Comparison of ENCODE assay signal across 1 cellular context in genomic region chr11:4991066-4991465, GRCh38.
TF ChIP-seq lines count a peak whose summit lies in the region.

No MANE protein-coding gene starts in this region.

TF ChIP-seq in HepG2, 621 proteins besides CTCF, POLR2A, EP300 and RAD21:
- TF ChIP-seq, protein P1, sequence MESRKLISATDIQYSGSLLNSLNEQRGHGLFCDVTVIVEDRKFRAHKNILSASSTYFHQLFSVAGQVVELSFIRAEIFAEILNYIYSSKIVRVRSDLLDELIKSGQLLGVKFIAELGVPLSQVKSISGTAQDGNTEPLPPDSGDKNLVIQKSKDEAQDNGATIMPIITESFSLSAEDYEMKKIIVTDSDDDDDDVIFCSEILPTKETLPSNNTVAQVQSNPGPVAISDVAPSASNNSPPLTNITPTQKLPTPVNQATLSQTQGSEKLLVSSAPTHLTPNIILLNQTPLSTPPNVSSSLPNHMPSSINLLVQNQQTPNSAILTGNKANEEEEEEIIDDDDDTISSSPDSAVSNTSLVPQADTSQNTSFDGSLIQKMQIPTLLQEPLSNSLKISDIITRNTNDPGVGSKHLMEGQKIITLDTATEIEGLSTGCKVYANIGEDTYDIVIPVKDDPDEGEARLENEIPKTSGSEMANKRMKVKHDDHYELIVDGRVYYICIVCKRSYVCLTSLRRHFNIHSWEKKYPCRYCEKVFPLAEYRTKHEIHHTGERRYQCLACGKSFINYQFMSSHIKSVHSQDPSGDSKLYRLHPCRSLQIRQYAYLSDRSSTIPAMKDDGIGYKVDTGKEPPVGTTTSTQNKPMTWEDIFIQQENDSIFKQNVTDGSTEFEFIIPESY (CRISPR knock-in tag; IDR thresholded peaks at IDR 0.05) = no peak
- no peak for TF ChIP-seq ZNF275 (CRISPR knock-in tag; IDR thresholded peaks at IDR 0.05; ENCODE audit: borderline replicate concordance)
- no peak for TF ChIP-seq MATR3 (CRISPR knock-in tag; IDR thresholded peaks at IDR 0.05)
- no peak for TF ChIP-seq ZNF770 (CRISPR knock-in tag; IDR thresholded peaks at IDR 0.05)
- no peak for TF ChIP-seq HES4 (CRISPR knock-in tag; IDR thresholded peaks at IDR 0.05; ENCODE audit: borderline replicate concordance)
- TF ChIP-seq NR3C1 (CRISPR knock-in tag; IDR thresholded peaks at IDR 0.05) = no peak
- no peak for TF ChIP-seq ZNF629 (CRISPR knock-in tag; conservative IDR thresholded peaks at IDR 0.05)
- no peak for TF ChIP-seq ZNF773 (CRISPR knock-in tag; IDR thresholded peaks at IDR 0.05; ENCODE audit: borderline replicate concordance)
